In the genomic region with DNA sequence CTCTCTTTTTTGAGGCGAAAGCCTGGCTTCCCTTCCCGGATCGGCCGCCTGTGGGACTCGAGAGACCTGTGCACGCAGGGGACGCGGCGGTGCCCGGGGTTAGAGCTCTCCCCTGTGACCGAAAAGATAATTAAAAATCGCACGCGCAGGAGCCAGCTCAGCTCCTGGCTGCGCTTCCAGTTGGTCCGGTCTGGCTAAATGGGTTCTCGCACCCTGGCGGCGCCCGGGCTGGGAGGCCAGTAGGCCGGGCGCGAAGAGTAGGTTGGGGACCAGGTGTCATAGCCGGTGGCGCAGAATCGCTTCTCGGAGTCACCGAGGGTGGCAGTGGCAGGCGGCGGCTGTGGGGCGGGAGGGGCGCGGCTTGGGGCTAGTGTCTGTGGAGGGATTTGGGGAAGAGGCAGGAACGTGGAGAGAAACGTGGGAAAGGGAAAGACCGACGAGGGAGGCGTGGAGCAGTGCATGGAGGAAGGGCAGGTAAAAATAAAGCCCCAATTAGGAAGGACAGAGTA, we compare ENCODE assay signal across 9 cellular contexts. TPM values are rescaled to one million over a fixed set of nuclear protein-coding genes. Genes with fewer than 3 reads are reported as not detected.
DNase-seq lines count a peak whose midpoint lies in the region; ATAC-seq and TF ChIP-seq lines count a peak whose summit lies in the region.
"Had no signal": no experiment of that assay in that cellular context is flagged by ENCODE, and none has a peak within 500 bp of the region (broad histone marks: within the 10 kb centered on the region; RNA-seq: fewer than 3 reads in every experiment).

No MANE protein-coding gene starts in this region.

- peak; percentile 51 for ATAC-seq in Right ventricle myocardium inferior
- ATAC-seq in aorta (ENCODE audit: low FRiP score), result no peak

- H3K4me1 ChIP-seq in OCI-LY7 (ENCODE audit: insufficient read depth, low read length, poor library complexity, severe bottlenecking) (peaks cover 20% of the 10 kb centered on the region), aorta (ENCODE audit: control insufficient read depth in 1 of 2, insufficient read depth in 2 of 2, low read length in 2 of 2) (no peaks in the 10 kb centered on the region)

- 5 to 10% methylated on average over 37 to 38 of the region's 38 CpGs for WGBS in aorta, 2 donors

- H3K27ac ChIP-seq in OCI-LY7 (ENCODE audit: low read depth, low read length, poor library complexity, severe bottlenecking) (no peak overlapping the region), aorta (ENCODE audit: low read depth in 1 of 2, low read length in 2 of 2) (no peak overlapping the region)
- H3K27ac ChIP-seq: BLaER1 had no signal

- CTCF ChIA-PET in OCI-LY7 (lab: Charles Lee; ENCODE audit: unreplicated experiment), result interaction anchor here (0.5 kb wide), 1 partner anchor 490 kb away, joined by 4 read pairs; no protein-coding TSS in a partner anchor

- H3K27me3 ChIP-seq in aorta (ENCODE audit: control insufficient read depth in 1 of 2, insufficient read depth in 2 of 2, low read length in 1 of 2), result no peaks in the 10 kb centered on the region

- H4K20me1 ChIP-seq in OCI-LY7 (ENCODE audit: insufficient read depth, low read length), result no peaks in the 10 kb centered on the region

- DNase-seq in NCI-H1417 (lab: John Stamatoyannopoulos, UW) (peak in 2 of 3 experiments; percentile 72 to 79), NCI-H1417 treated with DMSO at 0.1 percent for 48 hours (lab: John Stamatoyannopoulos, UW) (no peak), OCI-LY7 (ENCODE audit: low spot score) (peak; percentile 21), Right ventricle myocardium inferior (ENCODE audit: missing footprints) (peak; percentile 87), posterior cingulate gyrus (peak in 7 of 10 donors; percentile 30 to 90 (median 59)), aorta (peak; percentile 73 to 77), NCI-H2196 (lab: John Stamatoyannopoulos, UW; ENCODE audit: unreplicated experiment) (no peak)
- peak; percentile 46 for DNase-seq in activated effector memory CD4-positive, alpha-beta T cell treated with Interleukin-2 at 50 U/mL for 16 hours

- BruUV-seq in OCI-LY7 (replicated peaks; lab: Mats Ljungman, UMichigan), result no TSS peak

- H3K36me3 ChIP-seq in OCI-LY7 (ENCODE audit: insufficient read depth, low read length) (no peaks in the 10 kb centered on the region), aorta (ENCODE audit: control insufficient read depth in 1 of 2, insufficient read depth in 2 of 2, low read length in 1 of 2) (no peaks in the 10 kb centered on the region)
- H3K36me3 ChIP-seq: BLaER1 had no signal

- no peak overlapping the region for H2AFZ ChIP-seq in OCI-LY7 (ENCODE audit: low read length)

- no peak overlapping the region for H3K4me2 ChIP-seq in OCI-LY7 (ENCODE audit: low read length)
- H3K4me2 ChIP-seq: BLaER1 had no signal

- H3K79me2 ChIP-seq in OCI-LY7 (ENCODE audit: insufficient read depth, low read depth, low read length), result no peaks in the 10 kb centered on the region

- POLR2A ChIA-PET in OCI-LY7 (lab: Charles Lee), result interaction anchor here (0.7 kb wide), 1 partner anchor 71 kb away, joined by 6 read pairs; no protein-coding TSS in a partner anchor

- intact Hi-C loops in OCI-LY7 (cut with micrococcal nuclease; ENCODE audit: unreplicated experiment), result loop anchor here (5.0 to 10.0 kb wide), 3 partner anchors 42 to 505 kb away; partner anchors contain the start of gene SUPT3H
- intact Hi-C loops in Right ventricle myocardium inferior (cut with DNase I), result loop anchor here (5.0 kb wide), 4 partner anchors 42 to 762 kb away; partner anchors contain the start of gene SUPT3H
- intact Hi-C loops in posterior cingulate gyrus (cut with DNase I), result loop anchor here (10.0 kb wide), 2 partner anchors 295 to 765 kb away; no protein-coding TSS in a partner anchor
- intact Hi-C loops in aorta (cut with DNase I), result no loop called here

- no peak for TF ChIP-seq CTCF in OCI-LY7 (conservative IDR thresholded peaks at IDR 0.05; ENCODE audit: low read length)

- H3K4me3 ChIP-seq in OCI-LY7 (ENCODE audit: low read depth, low read length, poor library complexity, severe bottlenecking) (no peak overlapping the region), aorta (ENCODE audit: low read length in 2 of 2) (no peak overlapping the region)
- H3K4me3 ChIP-seq: BLaER1 had no signal

- no peaks in the 10 kb centered on the region for H3K9me2 ChIP-seq in OCI-LY7 (ENCODE audit: insufficient read depth, low read length)

- no peaks in the 10 kb centered on the region for H3K9me3 ChIP-seq in OCI-LY7 (ENCODE audit: low read length)
- H3K9me3 ChIP-seq in aorta (ENCODE audit: control insufficient read depth, low read length), result peaks cover 2% of the 10 kb centered on the region
- H3K9me3 ChIP-seq: BLaER1 had no signal

RNA-seq across cellular contexts. Expression of gene SUPT3H, which starts 41.9 kb away (rescaled TPM):
- 0.44 and 1.1 TPM in 2 replicates for total RNA-seq in OCI-LY7 (2014; rRNA removed; shearing (Covaris generic))
- total RNA-seq in OCI-LY7 (2022), result 6.6 and 7.1 TPM in 2 replicates
- total RNA-seq in Right ventricle myocardium inferior, result 3.2 TPM
- 1 to 10 TPM; 6.8 to 9.4 TPM for total RNA-seq in aorta
- polyA plus RNA-seq in aorta, result 1 to 10 TPM; 2.3 to 4.8 TPM

Comparison
In these comparisons a context has a peak if more than half of its experiments do, and no peak if none do; other contexts are left out.
1. DNase-seq: peak in NCI-H1417 (2 of 3), OCI-LY7 (single experiment), activated effector memory CD4-positive, alpha-beta T cell treated with Interleukin-2 at 50 U/mL for 16 hours (single experiment), Right ventricle myocardium inferior (single experiment), posterior cingulate gyrus (7 of 10) and aorta (2 of 2); none in NCI-H1417 treated with DMSO at 0.1 percent for 48 hours (single experiment) and NCI-H2196 (single experiment).
2. intact Hi-C loops: an anchor here in OCI-LY7 (5.0 to 10.0 kb wide), Right ventricle myocardium inferior (5.0 kb wide) and posterior cingulate gyrus (10.0 kb wide); none called in aorta.